In genomic region chr16:22314661-22315626, GRCh38 we compare ENCODE assay signal across 19 cellular contexts. TPM values are rescaled to one million over a fixed set of nuclear protein-coding genes. Genes with fewer than 3 reads are reported as not detected.
DNase-seq lines count a peak whose midpoint lies in the region; ATAC-seq and TF ChIP-seq lines count a peak whose summit lies in the region.
"Had no signal": no experiment of that assay in that cellular context is flagged by ENCODE, and none has a peak within 500 bp of the region (broad histone marks: within the 10 kb centered on the region; RNA-seq: fewer than 3 reads in every experiment).

No MANE protein-coding gene starts in this region.

- peak overlapping the region; percentile 41 for H3K27ac ChIP-seq in RWPE2 (ENCODE audit: poor library complexity, severe bottlenecking)
- H3K27ac ChIP-seq: SK-N-MC had no signal

- H3K27me3 ChIP-seq in H7 (ENCODE audit: control insufficient read depth, insufficient read depth, low read length), result no peaks in the 10 kb centered on the region
- no peaks in the 10 kb centered on the region for H3K27me3 ChIP-seq in RWPE2 (ENCODE audit: insufficient read depth, poor library complexity, severe bottlenecking)

- intact Hi-C loops in sciatic nerve (cut with DNase I), result no loop called here

- H3K9me3 ChIP-seq in RWPE2 (ENCODE audit: severe bottlenecking), result no peaks in the 10 kb centered on the region

- H3K36me3 ChIP-seq in H7 (replicated peaks; ENCODE audit: control insufficient read depth, insufficient read depth, low read length), result peaks cover 38% of the 10 kb centered on the region
- H3K36me3 ChIP-seq in RWPE2 (ENCODE audit: low read depth), result peaks cover 76% of the 10 kb centered on the region

- no peak overlapping the region for H3K4me3 Mint-ChIP-seq in glutamatergic neuron (ENCODE audit: unreplicated experiment)

- no peaks in the 10 kb centered on the region for H3K4me1 Mint-ChIP-seq in glutamatergic neuron (ENCODE audit: low read depth, unreplicated experiment)

- ATAC-seq in RWPE2 (ENCODE audit: low read depth) (peak; percentile 84), esophagus mucosa (peak; percentile 93), sciatic nerve (no peak), HG02623 (IDR thresholded peaks at IDR 0.05; ENCODE audit: unreplicated experiment) (no peak)

- TF ChIP-seq CTCF in RWPE2 (IDR thresholded peaks at IDR 0.05; ENCODE audit: poor library complexity, severe bottlenecking) (no peak), glutamatergic neuron (IDR thresholded peaks at IDR 0.05; ENCODE audit: partially characterized antibody, unreplicated experiment) (no peak)

- peak; percentile 36 for DNase-seq in H7
- DNase-seq in RWPE2 (ENCODE audit: low spot score), result no peak
- DNase-seq in sciatic nerve (ENCODE audit: low spot score), result peak; percentile 32
- DNase-seq in SKM-1 (lab: John Stamatoyannopoulos, UW; ENCODE audit: unreplicated experiment), result no peak
- no peak for DNase-seq in glutamatergic neuron
- DNase-seq: activated naive CD4-positive, alpha-beta T cell; AML-193; COR-L47; erythroblast; Karpas-422; NCI-H1105; NCI-H2107; NCI-H524 treated with DMSO at 0.1 percent for 48 hours; OCI-M1; substantia nigra; T1000 had no signal

- H3K4me3 ChIP-seq in H7 (ENCODE audit: insufficient read depth, low read depth, low read length) (no peak overlapping the region), RWPE2 (ENCODE audit: severe bottlenecking) (no peak overlapping the region)
- H3K4me3 ChIP-seq: SK-N-MC had no signal

- H3K27ac Mint-ChIP-seq in glutamatergic neuron (ENCODE audit: unreplicated experiment), result no peak overlapping the region

- no peaks in the 10 kb centered on the region for H3K27me3 Mint-ChIP-seq in glutamatergic neuron (ENCODE audit: unreplicated experiment)

- H3K4me1 ChIP-seq in RWPE2 (ENCODE audit: insufficient read depth, poor library complexity, severe bottlenecking), result peaks cover 11% of the 10 kb centered on the region

- peaks cover 6% of the 10 kb centered on the region for H3K9me3 Mint-ChIP-seq in glutamatergic neuron (ENCODE audit: unreplicated experiment)

- no peaks in the 10 kb centered on the region for H3K36me3 Mint-ChIP-seq in glutamatergic neuron (ENCODE audit: unreplicated experiment)

RNA-seq across cellular contexts. Expression of gene POLR3E, which starts 17.7 kb away (rescaled TPM):
- 91.5 and 99.6 TPM in 2 replicates for total RNA-seq in H7 (2014; rRNA removed; shearing (Covaris generic))
- total RNA-seq in esophagus mucosa, result 28.2 TPM
- total RNA-seq in sciatic nerve, result 43.5 TPM
- total RNA-seq in glutamatergic neuron (ENCODE audit: unreplicated experiment), result 31.5 TPM

RNA-seq across cellular contexts. Expression of gene CDR2, which starts 59.5 kb away (rescaled TPM):
- total RNA-seq in H7 (2014; rRNA removed; shearing (Covaris generic)), result 32.7 and 43.2 TPM in 2 replicates
- total RNA-seq in esophagus mucosa (3.6 TPM), sciatic nerve (31.1 TPM), glutamatergic neuron (ENCODE audit: unreplicated experiment) (8.5 TPM)

Comparison
In these comparisons a context has a peak if more than half of its experiments do, and no peak if none do; other contexts are left out.
1. DNase-seq: peak in H7 (single experiment) and sciatic nerve (single experiment); none in RWPE2 (single experiment), SKM-1 (single experiment) and glutamatergic neuron (single experiment).
2. ATAC-seq: peak in RWPE2 (single experiment) and esophagus mucosa (single experiment); none in sciatic nerve (single experiment) and HG02623 (single experiment).